ENCODE assay signal across 18 cellular contexts in genomic region chr22:41201146-41201545, GRCh38. TPM values are rescaled to one million over a fixed set of nuclear protein-coding genes. Genes with fewer than 3 reads are reported as not detected.
A peak's percentile ranks its signal among the peaks of the same experiment; 100 is the strongest.
DNase-seq lines count a peak whose midpoint lies in the region; ATAC-seq, FAIRE-seq and TF ChIP-seq lines count a peak whose summit lies in the region.
"Had no signal": no experiment of that assay in that cellular context is flagged by ENCODE, and none has a peak within 500 bp of the region (broad histone marks: within the 10 kb centered on the region; RNA-seq: fewer than 3 reads in every experiment).

No MANE protein-coding gene starts in this region.

- no peak for TF ChIP-seq POLR2A in K562 (conservative IDR thresholded peaks at IDR 0.05)

- H3K79me2 ChIP-seq in K562 (ENCODE audit: control insufficient read depth, insufficient read depth, low read length) = peaks cover 10% of the 10 kb centered on the region
- H3K79me2 ChIP-seq in trophoblast cell (ENCODE audit: control insufficient read depth, insufficient read depth, low read length, poor library complexity) = peaks cover 3% of the 10 kb centered on the region

- BruUV-seq in K562 (replicated peaks; lab: Mats Ljungman, UMichigan) = no TSS peak

- DNase-seq in DMS53 (lab: John Stamatoyannopoulos, UW) = peak; percentile 60
- DNase-seq in DMS53 treated with DMSO at 0.1 percent for 48 hours (lab: John Stamatoyannopoulos, UW; ENCODE audit: unreplicated experiment) = no peak
- peak; percentile 56 for DNase-seq in HT-29 (ENCODE audit: low spot score)
- DNase-seq in K562 (ENCODE audit: extremely low read depth in 1 of 4, low spot score in 3 of 4) = no peak
- DNase-seq in trophoblast cell = peak; percentile 29 to 70
- DNase-seq in effector memory CD8-positive, alpha-beta T cell = no peak
- no peak for DNase-seq in SK-N-DZ (ENCODE audit: low spot score)
- DNase-seq in dermis blood vessel endothelial cell = no peak
- DNase-seq: 8988T, HCEC 1CT, NCI-H1048, NCI-H1694, NCI-H524, PC-3 had no signal

- H4K20me1 ChIP-seq in K562 (replicated peaks; ENCODE audit: control insufficient read depth, insufficient read depth, low read length) = no peaks in the 10 kb centered on the region
- H4K20me1 ChIP-seq: BLaER1 had no signal

- no peak for ATAC-seq in K562
- no peak for ATAC-seq in effector memory CD8-positive, alpha-beta T cell (replicated peaks)
- ATAC-seq: GM12878, PC-3 had no signal

- H3K4me3 Mint-ChIP-seq in effector memory CD8-positive, alpha-beta T cell = no peak overlapping the region

- H3K18ac ChIP-seq in trophoblast cell (ENCODE audit: low read length) = no peak overlapping the region

- no peak overlapping the region for H3K4me3 ChIP-seq in K562
- no peak overlapping the region for H3K4me3 ChIP-seq in trophoblast cell (ENCODE audit: low read depth, low read length)
- H3K4me3 ChIP-seq: BLaER1, GM12878 had no signal

- peaks cover 22% of the 10 kb centered on the region in 2 donors for H3K4me1 Mint-ChIP-seq in effector memory CD8-positive, alpha-beta T cell (ENCODE audit: low read depth in 2 of 2)

- 35% methylated on average over 6 of the region's 10 CpGs for WGBS in K562 (ENCODE audit: insufficient coverage, low coverage, missing lambda C conversion rate)
- no CpG with 5 or more reads among the region's 10 CpGs for WGBS in trophoblast cell (ENCODE audit: extremely low coverage, insufficient coverage, insufficient read length)

- TF ChIP-seq EP300 in K562 (IDR thresholded peaks at IDR 0.05; ENCODE audit: low read length) = no peak

- FAIRE-seq in K562 (lab: Jason Lieb, UNC) = no peak
- FAIRE-seq: GM12878, GM18507, HTR-8/SVneo had no signal

- H3K27ac ChIP-seq in K562 (ENCODE audit: extremely low read depth, low read depth, low read length) (no peak overlapping the region), trophoblast cell (ENCODE audit: low read depth, low read length) (no peak overlapping the region)
- H3K27ac ChIP-seq: BLaER1 had no signal

- H3K14ac ChIP-seq in trophoblast cell (ENCODE audit: low read length) = no peak overlapping the region

- H2BK120ac ChIP-seq in trophoblast cell (ENCODE audit: insufficient read depth, low read length, poor library complexity) = no peak overlapping the region

- H2AFZ ChIP-seq in K562 (ENCODE audit: low read depth, low read length) (no peak overlapping the region), trophoblast cell (ENCODE audit: insufficient read depth, low read length, poor library complexity) (no peak overlapping the region)

- H4K8ac ChIP-seq in trophoblast cell (ENCODE audit: low read depth, low read length) = no peak overlapping the region

- H3K36me3 ChIP-seq in K562 (ENCODE audit: control insufficient read depth, insufficient read depth, low read length) = no peaks in the 10 kb centered on the region
- H3K36me3 ChIP-seq in trophoblast cell (ENCODE audit: control insufficient read depth in 1 of 2, insufficient read depth in 2 of 2, low read length in 2 of 2) = no peaks in the 10 kb centered on the region
- H3K36me3 ChIP-seq: BLaER1 had no signal

- H3K36me3 Mint-ChIP-seq in effector memory CD8-positive, alpha-beta T cell (ENCODE audit: insufficient read depth) = peaks cover 18% of the 10 kb centered on the region

- POLR2A ChIA-PET in K562 (lab: Yijun Ruan, JAX) = no interaction called here

- no peak for TF ChIP-seq CTCF in K562 (IDR thresholded peaks at IDR 0.05 in 2 of 3, conservative IDR thresholded peaks at IDR 0.05 in 1 of 3; ENCODE audit: insufficient read depth in 2 of 3, low read depth in 1 of 3, low read length in 3 of 3)

- in situ Hi-C loops in K562 (cut with MboI) = no loop called here

- H2AK5ac ChIP-seq in trophoblast cell (ENCODE audit: low read length) = no peak overlapping the region

- no peak overlapping the region for H3K4ac ChIP-seq in trophoblast cell (ENCODE audit: low read depth, low read length)

- H3K9me1 ChIP-seq in K562 (ENCODE audit: control insufficient read depth, insufficient read depth, low read length) = no peaks in the 10 kb centered on the region

- no peaks in the 10 kb centered on the region for H3K9me3 Mint-ChIP-seq in effector memory CD8-positive, alpha-beta T cell

- H3K4me2 ChIP-seq in K562 (ENCODE audit: insufficient read depth, low read length) (peak overlapping the region; percentile 12; the same call in 1 of the 2 replicates), trophoblast cell (ENCODE audit: low read length) (no peak overlapping the region)
- H3K4me2 ChIP-seq: BLaER1 had no signal

- peaks cover 2 to 19% of the 10 kb centered on the region in 2 experiments; a peak in 3 of 5 replicates for H3K4me1 ChIP-seq in K562 (replicated peaks in 1 of 2; ENCODE audit: control insufficient read depth in 2 of 2, insufficient read depth in 2 of 2, low read length in 2 of 2)
- H3K4me1 ChIP-seq in trophoblast cell (ENCODE audit: control insufficient read depth in 1 of 2, insufficient read depth in 2 of 2, low read length in 2 of 2) = peaks cover 10 to 13% of the 10 kb centered on the region in 2 experiments

- TF ChIP-seq RAD21 in K562 (CRISPR knock-in tag; conservative IDR thresholded peaks at IDR 0.05 in 1 of 2, IDR thresholded peaks at IDR 0.05 in 1 of 2) = no peak

- intact Hi-C loops in K562 (cut with micrococcal nuclease) = no loop called here

- peaks cover 12 to 15% of the 10 kb centered on the region in 2 donors for H3K27me3 Mint-ChIP-seq in effector memory CD8-positive, alpha-beta T cell

- no peak overlapping the region for H4K91ac ChIP-seq in trophoblast cell (ENCODE audit: low read depth, low read length)

- H3K9ac ChIP-seq in K562 (ENCODE audit: insufficient read depth in 1 of 2, low read depth in 2 of 2, low read length in 2 of 2) (no peak overlapping the region), trophoblast cell (ENCODE audit: low read length) (no peak overlapping the region)
- H3K9ac ChIP-seq: BLaER1 had no signal

- no peak overlapping the region for H3K23ac ChIP-seq in trophoblast cell (ENCODE audit: low read length)

- no peak overlapping the region for H2BK12ac ChIP-seq in trophoblast cell (ENCODE audit: low read length)

- no peak overlapping the region for H2BK5ac ChIP-seq in trophoblast cell (ENCODE audit: low read depth, low read length, poor library complexity)

- H3K79me1 ChIP-seq in trophoblast cell (ENCODE audit: low read length) = peaks cover 3% of the 10 kb centered on the region

- CTCF ChIA-PET in K562 (lab: Yijun Ruan, JAX; ENCODE audit: low intra/inter-chr PET ratio) = no interaction called here

- no peaks in the 10 kb centered on the region for H3K9me3 ChIP-seq in K562 (replicated peaks; ENCODE audit: control insufficient read depth, insufficient read depth, low read depth, low read length)
- no peaks in the 10 kb centered on the region for H3K9me3 ChIP-seq in trophoblast cell (ENCODE audit: insufficient read depth, low read depth, low read length)
- H3K9me3 ChIP-seq: BLaER1 had no signal

- H3K27me3 ChIP-seq in K562 (ENCODE audit: control insufficient read depth in 2 of 2, insufficient read depth in 2 of 2, low read length in 2 of 2) (no peaks in the 10 kb centered on the region), trophoblast cell (ENCODE audit: insufficient read depth, low read length) (peaks cover 5% of the 10 kb centered on the region)

- H3K27ac Mint-ChIP-seq in effector memory CD8-positive, alpha-beta T cell = no peak overlapping the region

- no peak overlapping the region for H4K12ac ChIP-seq in trophoblast cell (ENCODE audit: low read depth, low read length)

RNA-seq across cellular contexts. Expression of gene L3MBTL2, which starts 4.0 kb away (rescaled TPM):
- 23.6 and 28.4 TPM in 2 replicates for total RNA-seq in HT-29 (2014; rRNA removed; shearing (Covaris generic))
- 30.3 and 60.3 TPM in 2 replicates for total RNA-seq in K562 (2011; cell fraction: chromatin; rRNA removed; ENCODE audit: low replicate concordance)
- total RNA-seq in K562 (2011; cell fraction: nucleolus; rRNA removed) = 35.0 and 35.3 TPM in 2 replicates
- total RNA-seq in K562 (2011; cell fraction: nucleoplasm; rRNA removed) = 28.8 and 30.5 TPM in 2 replicates
- total RNA-seq in K562 (2014; rRNA removed) = 16.7 and 23.0 TPM in 2 replicates
- total RNA-seq in K562 (2014; rRNA removed; fragmentation: Illumina TruSeq; extraction: Trizol) = 12.9 and 14.7 TPM in 2 replicates
- total RNA-seq in K562 (2015; rRNA removed; fragmentation: Illumina TruSeq; extraction: Trizol) = 18.6 and 19.1 TPM in 2 replicates
- 21.6 and 23.1 TPM in 2 replicates for total RNA-seq in K562 (2021)
- polyA plus RNA-seq in K562 (2011; rRNA removed) = 15.7 and 17.2 TPM in 2 replicates
- 15.2 and 20.4 TPM in 2 replicates for polyA plus RNA-seq in K562 (2011; cell fraction: cytosol; rRNA removed)
- 25.9 and 35.9 TPM in 2 replicates for polyA plus RNA-seq in K562 (2011; cell fraction: nucleus; rRNA removed)
- 16.3 and 16.5 TPM in 2 replicates for polyA plus RNA-seq in K562 (2012)
- 20.6 and 23.0 TPM in 2 replicates for polyA plus RNA-seq in K562 (2014; fragmentation: Illumina TruSeq; extraction: Trizol)
- polyA plus RNA-seq in K562 (2014; fragmentation: Nextera tagmentation; extraction: Ambion mirVana) = 10 to 100 TPM; 10.3 to 21.0 TPM
- 18.8 and 20.5 TPM in 2 replicates for polyA plus RNA-seq in K562 (2014; rRNA removed)
- polyA minus RNA-seq in K562 (2011; rRNA and poly(A)+ RNA removed) = 19.2 and 24.6 TPM in 2 replicates
- polyA minus RNA-seq in K562 (2011; cell fraction: cytosol; rRNA and poly(A)+ RNA removed) = 10.3 and 12.2 TPM in 2 replicates
- 11.6 and 16.6 TPM in 2 replicates for polyA minus RNA-seq in K562 (2011; cell fraction: nucleus; rRNA and poly(A)+ RNA removed)
- 9.8 and 10.5 TPM in 2 replicates for polyA plus RNA-seq in trophoblast cell (2013)
- polyA plus RNA-seq in SK-N-DZ (2014; cell fraction: cytosol; rRNA removed) = 24.6 and 28.3 TPM in 2 replicates
- polyA plus RNA-seq in SK-N-DZ (2014; cell fraction: nucleus; rRNA removed) = 30.6 and 40.3 TPM in 2 replicates
- 27.8 and 33.2 TPM in 2 replicates for total RNA-seq in dermis blood vessel endothelial cell

RNA-seq across cellular contexts. Expression of gene CHADL, which starts 39.6 kb away (rescaled TPM):
- total RNA-seq in HT-29 (2014; rRNA removed; shearing (Covaris generic)) = 0.76 TPM in 1 of 2 replicates, not detected in the other
- not detected in 2 replicates for total RNA-seq in K562 (2011; cell fraction: chromatin; rRNA removed; ENCODE audit: low replicate concordance)
- total RNA-seq in K562 (2011; cell fraction: nucleolus; rRNA removed) = 0.39 TPM in 1 of 2 replicates, not detected in the other
- total RNA-seq in K562 (2011; cell fraction: nucleoplasm; rRNA removed) = not detected in 2 replicates
- total RNA-seq in K562 (2014; rRNA removed) (not detected in 2 replicates), K562 (2014; rRNA removed; fragmentation: Illumina TruSeq; extraction: Trizol) (not detected in 2 replicates), K562 (2015; rRNA removed; fragmentation: Illumina TruSeq; extraction: Trizol) (not detected in 2 replicates), K562 (2021) (not detected in 2 replicates), dermis blood vessel endothelial cell (1.1 and 2.0 TPM in 2 replicates)
- polyA plus RNA-seq in K562 (2011; rRNA removed) (not detected in 2 replicates), K562 (2014; fragmentation: Illumina TruSeq; extraction: Trizol) (not detected in 2 replicates), K562 (2014; fragmentation: Nextera tagmentation; extraction: Ambion mirVana) (not detected), K562 (2014; rRNA removed) (not detected in 2 replicates)
- polyA plus RNA-seq in K562 (2011; cell fraction: cytosol; rRNA removed) = not detected in 2 replicates
- not detected in 2 replicates for polyA plus RNA-seq in K562 (2011; cell fraction: nucleus; rRNA removed)
- not detected in 2 replicates for polyA plus RNA-seq in K562 (2012)
- not detected in 2 replicates for polyA minus RNA-seq in K562 (2011; rRNA and poly(A)+ RNA removed)
- not detected in 2 replicates for polyA minus RNA-seq in K562 (2011; cell fraction: cytosol; rRNA and poly(A)+ RNA removed)
- polyA minus RNA-seq in K562 (2011; cell fraction: nucleus; rRNA and poly(A)+ RNA removed) = not detected in 2 replicates
- polyA plus RNA-seq in trophoblast cell (2013) = 0.19 and 0.27 TPM in 2 replicates
- polyA plus RNA-seq in SK-N-DZ (2014; cell fraction: cytosol; rRNA removed) = 1.1 and 2.8 TPM in 2 replicates
- 0.47 and 3.0 TPM in 2 replicates for polyA plus RNA-seq in SK-N-DZ (2014; cell fraction: nucleus; rRNA removed)
- total RNA-seq: GM12878 had no signal

Comparison
In these comparisons a context has a peak if more than half of its experiments do, and no peak if none do; other contexts are left out.
1. DNase-seq: peak in DMS53 (single experiment), HT-29 (single experiment) and trophoblast cell (2 of 2); none in DMS53 treated with DMSO at 0.1 percent for 48 hours (single experiment), K562 (0 of 4), effector memory CD8-positive, alpha-beta T cell (0 of 3), SK-N-DZ (single experiment) and dermis blood vessel endothelial cell (single experiment).